Comparison of ENCODE assay signal across 1 cellular context in genomic region chr7:11128500-11128899, GRCh38.
TF ChIP-seq lines count a peak whose summit lies in the region.

No MANE protein-coding gene starts in this region.

TF ChIP-seq in GM23338, 12 proteins besides CTCF, POLR2A, EP300 and RAD21 (continued from another document):
- TF ChIP-seq, protein P1, sequence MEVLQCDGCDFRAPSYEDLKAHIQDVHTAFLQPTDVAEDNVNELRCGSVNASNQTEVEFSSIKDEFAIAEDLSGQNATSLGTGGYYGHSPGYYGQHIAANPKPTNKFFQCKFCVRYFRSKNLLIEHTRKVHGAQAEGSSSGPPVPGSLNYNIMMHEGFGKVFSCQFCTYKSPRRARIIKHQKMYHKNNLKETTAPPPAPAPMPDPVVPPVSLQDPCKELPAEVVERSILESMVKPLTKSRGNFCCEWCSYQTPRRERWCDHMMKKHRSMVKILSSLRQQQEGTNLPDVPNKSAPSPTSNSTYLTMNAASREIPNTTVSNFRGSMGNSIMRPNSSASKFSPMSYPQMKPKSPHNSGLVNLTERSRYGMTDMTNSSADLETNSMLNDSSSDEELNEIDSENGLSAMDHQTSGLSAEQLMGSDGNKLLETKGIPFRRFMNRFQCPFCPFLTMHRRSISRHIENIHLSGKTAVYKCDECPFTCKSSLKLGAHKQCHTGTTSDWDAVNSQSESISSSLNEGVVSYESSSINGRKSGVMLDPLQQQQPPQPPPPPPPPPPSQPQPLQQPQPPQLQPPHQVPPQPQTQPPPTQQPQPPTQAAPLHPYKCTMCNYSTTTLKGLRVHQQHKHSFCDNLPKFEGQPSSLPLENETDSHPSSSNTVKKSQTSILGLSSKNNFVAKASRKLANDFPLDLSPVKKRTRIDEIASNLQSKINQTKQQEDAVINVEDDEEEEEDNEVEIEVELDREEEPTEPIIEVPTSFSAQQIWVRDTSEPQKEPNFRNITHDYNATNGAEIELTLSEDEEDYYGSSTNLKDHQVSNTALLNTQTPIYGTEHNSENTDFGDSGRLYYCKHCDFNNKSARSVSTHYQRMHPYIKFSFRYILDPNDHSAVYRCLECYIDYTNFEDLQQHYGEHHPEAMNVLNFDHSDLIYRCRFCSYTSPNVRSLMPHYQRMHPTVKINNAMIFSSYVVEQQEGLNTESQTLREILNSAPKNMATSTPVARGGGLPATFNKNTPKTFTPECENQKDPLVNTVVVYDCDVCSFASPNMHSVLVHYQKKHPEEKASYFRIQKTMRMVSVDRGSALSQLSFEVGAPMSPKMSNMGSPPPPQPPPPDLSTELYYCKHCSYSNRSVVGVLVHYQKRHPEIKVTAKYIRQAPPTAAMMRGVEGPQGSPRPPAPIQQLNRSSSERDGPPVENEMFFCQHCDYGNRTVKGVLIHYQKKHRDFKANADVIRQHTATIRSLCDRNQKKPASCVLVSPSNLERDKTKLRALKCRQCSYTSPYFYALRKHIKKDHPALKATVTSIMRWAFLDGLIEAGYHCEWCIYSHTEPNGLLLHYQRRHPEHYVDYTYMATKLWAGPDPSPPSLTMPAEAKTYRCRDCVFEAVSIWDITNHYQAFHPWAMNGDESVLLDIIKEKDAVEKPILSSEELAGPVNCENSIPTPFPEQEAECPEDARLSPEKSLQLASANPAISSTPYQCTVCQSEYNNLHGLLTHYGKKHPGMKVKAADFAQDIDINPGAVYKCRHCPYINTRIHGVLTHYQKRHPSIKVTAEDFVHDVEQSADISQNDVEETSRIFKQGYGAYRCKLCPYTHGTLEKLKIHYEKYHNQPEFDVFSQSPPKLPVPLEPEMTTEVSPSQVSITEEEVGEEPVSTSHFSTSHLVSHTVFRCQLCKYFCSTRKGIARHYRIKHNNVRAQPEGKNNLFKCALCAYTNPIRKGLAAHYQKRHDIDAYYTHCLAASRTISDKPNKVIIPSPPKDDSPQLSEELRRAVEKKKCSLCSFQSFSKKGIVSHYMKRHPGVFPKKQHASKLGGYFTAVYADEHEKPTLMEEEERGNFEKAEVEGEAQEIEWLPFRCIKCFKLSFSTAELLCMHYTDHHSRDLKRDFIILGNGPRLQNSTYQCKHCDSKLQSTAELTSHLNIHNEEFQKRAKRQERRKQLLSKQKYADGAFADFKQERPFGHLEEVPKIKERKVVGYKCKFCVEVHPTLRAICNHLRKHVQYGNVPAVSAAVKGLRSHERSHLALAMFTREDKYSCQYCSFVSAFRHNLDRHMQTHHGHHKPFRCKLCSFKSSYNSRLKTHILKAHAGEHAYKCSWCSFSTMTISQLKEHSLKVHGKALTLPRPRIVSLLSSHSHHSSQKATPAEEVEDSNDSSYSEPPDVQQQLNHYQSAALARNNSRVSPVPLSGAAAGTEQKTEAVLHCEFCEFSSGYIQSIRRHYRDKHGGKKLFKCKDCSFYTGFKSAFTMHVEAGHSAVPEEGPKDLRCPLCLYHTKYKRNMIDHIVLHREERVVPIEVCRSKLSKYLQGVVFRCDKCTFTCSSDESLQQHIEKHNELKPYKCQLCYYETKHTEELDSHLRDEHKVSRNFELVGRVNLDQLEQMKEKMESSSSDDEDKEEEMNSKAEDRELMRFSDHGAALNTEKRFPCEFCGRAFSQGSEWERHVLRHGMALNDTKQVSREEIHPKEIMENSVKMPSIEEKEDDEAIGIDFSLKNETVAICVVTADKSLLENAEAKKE (CRISPR knock-in tag; IDR thresholded peaks at IDR 0.05), result no peak
- TF ChIP-seq CREB1 (CRISPR knock-in tag; IDR thresholded peaks at IDR 0.05; ENCODE audit: low read depth) (no peak), JUNB (IDR thresholded peaks at IDR 0.05; ENCODE audit: unreplicated experiment) (no peak), ETS1 (IDR thresholded peaks at IDR 0.05) (no peak), ZNF331 (CRISPR knock-in tag; IDR thresholded peaks at IDR 0.05; ENCODE audit: low read depth) (no peak), POLR2AphosphoS5 (IDR thresholded peaks at IDR 0.05; ENCODE audit: low read depth) (no peak), EZH2phosphoT487 (IDR thresholded peaks at IDR 0.05; ENCODE audit: unreplicated experiment) (no peak), NANOG (IDR thresholded peaks at IDR 0.05; ENCODE audit: borderline replicate concordance) (no peak), EZH2 (IDR thresholded peaks at IDR 0.05; ENCODE audit: low read depth, unreplicated experiment) (no peak)
- TF ChIP-seq, protein P2, sequence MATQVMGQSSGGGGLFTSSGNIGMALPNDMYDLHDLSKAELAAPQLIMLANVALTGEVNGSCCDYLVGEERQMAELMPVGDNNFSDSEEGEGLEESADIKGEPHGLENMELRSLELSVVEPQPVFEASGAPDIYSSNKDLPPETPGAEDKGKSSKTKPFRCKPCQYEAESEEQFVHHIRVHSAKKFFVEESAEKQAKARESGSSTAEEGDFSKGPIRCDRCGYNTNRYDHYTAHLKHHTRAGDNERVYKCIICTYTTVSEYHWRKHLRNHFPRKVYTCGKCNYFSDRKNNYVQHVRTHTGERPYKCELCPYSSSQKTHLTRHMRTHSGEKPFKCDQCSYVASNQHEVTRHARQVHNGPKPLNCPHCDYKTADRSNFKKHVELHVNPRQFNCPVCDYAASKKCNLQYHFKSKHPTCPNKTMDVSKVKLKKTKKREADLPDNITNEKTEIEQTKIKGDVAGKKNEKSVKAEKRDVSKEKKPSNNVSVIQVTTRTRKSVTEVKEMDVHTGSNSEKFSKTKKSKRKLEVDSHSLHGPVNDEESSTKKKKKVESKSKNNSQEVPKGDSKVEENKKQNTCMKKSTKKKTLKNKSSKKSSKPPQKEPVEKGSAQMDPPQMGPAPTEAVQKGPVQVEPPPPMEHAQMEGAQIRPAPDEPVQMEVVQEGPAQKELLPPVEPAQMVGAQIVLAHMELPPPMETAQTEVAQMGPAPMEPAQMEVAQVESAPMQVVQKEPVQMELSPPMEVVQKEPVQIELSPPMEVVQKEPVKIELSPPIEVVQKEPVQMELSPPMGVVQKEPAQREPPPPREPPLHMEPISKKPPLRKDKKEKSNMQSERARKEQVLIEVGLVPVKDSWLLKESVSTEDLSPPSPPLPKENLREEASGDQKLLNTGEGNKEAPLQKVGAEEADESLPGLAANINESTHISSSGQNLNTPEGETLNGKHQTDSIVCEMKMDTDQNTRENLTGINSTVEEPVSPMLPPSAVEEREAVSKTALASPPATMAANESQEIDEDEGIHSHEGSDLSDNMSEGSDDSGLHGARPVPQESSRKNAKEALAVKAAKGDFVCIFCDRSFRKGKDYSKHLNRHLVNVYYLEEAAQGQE (IDR thresholded peaks at IDR 0.05; ENCODE audit: unreplicated experiment), result no peak
